ENCODE assay signal across 14 cellular contexts in the genomic region with DNA sequence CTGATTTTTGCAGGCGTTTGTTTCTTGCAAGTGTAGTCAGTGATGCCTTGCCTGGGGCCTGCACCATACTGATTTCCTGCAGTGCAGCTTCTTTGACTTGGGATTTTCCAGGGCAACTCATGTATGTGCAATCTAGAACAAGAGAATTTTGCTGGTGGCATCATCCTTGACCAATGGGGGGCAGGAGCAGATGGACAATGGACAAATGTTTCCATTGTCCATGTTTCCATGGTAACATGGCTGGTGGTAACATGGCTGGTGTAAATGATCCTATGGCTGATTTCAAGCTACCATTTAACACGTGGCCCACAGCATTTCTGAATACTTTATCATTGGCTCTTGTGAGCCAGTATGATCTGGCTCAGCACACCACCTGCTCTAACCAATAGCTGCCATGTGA.
DNase-seq lines count a peak whose midpoint lies in the region; ATAC-seq, FAIRE-seq and TF ChIP-seq lines count a peak whose summit lies in the region.
"Had no signal": no experiment of that assay in that cellular context is flagged by ENCODE, and none has a peak within 500 bp of the region (broad histone marks: within the 10 kb centered on the region; RNA-seq: fewer than 3 reads in every experiment).

No MANE protein-coding gene starts in this region.

- no TSS peak for BruUV-seq in A673 (replicated peaks; lab: Mats Ljungman, UMichigan)
- BruUV-seq in K562 (replicated peaks; lab: Mats Ljungman, UMichigan) = no TSS peak

- H3K27me3 ChIP-seq in A673 (replicated peaks; ENCODE audit: insufficient read depth, low read depth, low read length, poor library complexity) = no peaks in the 10 kb centered on the region
- peaks cover 3 to 10% of the 10 kb centered on the region in 2 experiments; a peak in 1 of 5 replicates for H3K27me3 ChIP-seq in K562 (ENCODE audit: control insufficient read depth in 2 of 2, insufficient read depth in 2 of 2, low read length in 2 of 2)

- no peaks in the 10 kb centered on the region for H3K79me2 ChIP-seq in K562 (ENCODE audit: control insufficient read depth, insufficient read depth, low read length)

- no peak for TF ChIP-seq CTCF in A673 (conservative IDR thresholded peaks at IDR 0.05; ENCODE audit: low read depth, low read length)
- no peak for TF ChIP-seq CTCF in K562 (IDR thresholded peaks at IDR 0.05 in 2 of 3, conservative IDR thresholded peaks at IDR 0.05 in 1 of 3; ENCODE audit: insufficient read depth in 2 of 3, low read depth in 1 of 3, low read length in 3 of 3)
- TF ChIP-seq CTCF in GM13976 (IDR thresholded peaks at IDR 0.05; ENCODE audit: borderline replicate concordance, control extremely low read depth, extremely low read depth, insufficient read depth, missing control alignments) = no peak

- no peak for TF ChIP-seq RAD21 in K562 (CRISPR knock-in tag; conservative IDR thresholded peaks at IDR 0.05 in 1 of 2, IDR thresholded peaks at IDR 0.05 in 1 of 2)

- TF ChIP-seq POLR2A in K562 (conservative IDR thresholded peaks at IDR 0.05) = no peak

- no peak for ATAC-seq in K562
- ATAC-seq: esophagus mucosa had no signal

- POLR2A ChIA-PET in A673 (lab: Charles Lee; ENCODE audit: low non-redundant PET) (no interaction called here), K562 (lab: Yijun Ruan, JAX) (interaction anchor here (0.8 kb wide), 1 partner anchor 9 kb away, joined by 5 read pairs; no protein-coding TSS in a partner anchor)

- in situ Hi-C loops in K562 (cut with MboI) = no loop called here
- in situ Hi-C loops in GM13976 (cut with MboI; ENCODE audit: low sequenced_read_pairs, unreplicated experiment) = no loop called here

- H3K9me1 ChIP-seq in K562 (ENCODE audit: control insufficient read depth, insufficient read depth, low read length) = no peaks in the 10 kb centered on the region

- no peak overlapping the region for H3K4me2 ChIP-seq in K562 (ENCODE audit: insufficient read depth, low read length)

- H4K20me1 ChIP-seq in K562 (replicated peaks; ENCODE audit: control insufficient read depth, insufficient read depth, low read length) = no peaks in the 10 kb centered on the region

- TF ChIP-seq EP300 in K562 (IDR thresholded peaks at IDR 0.05; ENCODE audit: low read length) = no peak

- H3K9me3 ChIP-seq in A673 (ENCODE audit: low read depth, low read length, poor library complexity, severe bottlenecking) (no peaks in the 10 kb centered on the region), K562 (replicated peaks; ENCODE audit: control insufficient read depth, insufficient read depth, low read depth, low read length) (no peaks in the 10 kb centered on the region)
- H3K9me3 ChIP-seq: prostate gland had no signal

- 0% methylated on average over 2 of the region's 2 CpGs for WGBS in K562 (ENCODE audit: insufficient coverage, low coverage, missing lambda C conversion rate)

- H3K4me1 ChIP-seq in A673 (ENCODE audit: insufficient read depth, low read length, poor library complexity, severe bottlenecking) = peaks cover 53% of the 10 kb centered on the region
- H3K4me1 ChIP-seq in K562 (replicated peaks in 1 of 2; ENCODE audit: control insufficient read depth in 2 of 2, insufficient read depth in 2 of 2, low read length in 2 of 2) = no peaks in the 10 kb centered on the region
- H3K4me1 ChIP-seq: prostate gland had no signal

- CTCF ChIA-PET in A673 (lab: Charles Lee) = no interaction called here
- CTCF ChIA-PET in K562 (lab: Yijun Ruan, JAX; ENCODE audit: low intra/inter-chr PET ratio) = no interaction called here

- DNase-seq in A673 (ENCODE audit: low spot score) = no peak
- peak; percentile 64 for DNase-seq in HT1080 (ENCODE audit: low read depth)
- DNase-seq in K562 (ENCODE audit: extremely low read depth in 1 of 4, low spot score in 3 of 4) = peak in 2 of 4 experiments; percentile 6 to 13
- peak; percentile 30 to 87 for DNase-seq in lung microvascular endothelial cell (ENCODE audit: low read depth in 2 of 2)
- DNase-seq in effector CD8-positive, alpha-beta T cell (lab: John Stamatoyannopoulos, UW) = no peak
- no peak for DNase-seq in NCI-H2171 (lab: John Stamatoyannopoulos, UW)
- no peak for DNase-seq in activated CD4-positive, alpha-beta T cell treated with anti-CD3 and anti-CD28 coated beads for 1 hour
- DNase-seq in GM13976 (ENCODE audit: low spot score) = no peak
- DNase-seq: activated naive CD4-positive, alpha-beta T cell; stimulated activated CD4-positive, alpha-beta T cell treated with anti-CD3 and anti-CD28 coated beads, Interleukin-1b, Interleukin-23, amount 100 ng/mL, for 48 hours had no signal

- H3K9ac ChIP-seq in K562 (ENCODE audit: insufficient read depth in 1 of 2, low read depth in 2 of 2, low read length in 2 of 2) = no peak overlapping the region

- no peak overlapping the region for H2AFZ ChIP-seq in K562 (ENCODE audit: low read depth, low read length)

- H3K27ac ChIP-seq in A673 (ENCODE audit: low read depth, low read length, poor library complexity, severe bottlenecking) (peak overlapping the region; percentile 3), K562 (ENCODE audit: extremely low read depth, low read depth, low read length) (no peak overlapping the region)
- H3K27ac ChIP-seq: prostate gland, RWPE1 had no signal

- no peak for FAIRE-seq in K562 (lab: Jason Lieb, UNC)
- FAIRE-seq: H1 had no signal

- intact Hi-C loops in A673 (cut with micrococcal nuclease; ENCODE audit: unreplicated experiment) = loop anchor here (10.0 kb wide), 1 partner anchor 161 kb away; a partner anchor contains a TSS
- intact Hi-C loops in K562 (cut with micrococcal nuclease) = no loop called here

- no peak overlapping the region for H3K4me3 ChIP-seq in A673 (ENCODE audit: low read depth, low read length, poor library complexity, severe bottlenecking)
- H3K4me3 ChIP-seq in K562 = no peak overlapping the region
- H3K4me3 ChIP-seq: prostate gland had no signal

- H3K36me3 ChIP-seq in A673 (ENCODE audit: insufficient read depth, low read length, poor library complexity, severe bottlenecking) (no peaks in the 10 kb centered on the region), K562 (ENCODE audit: control insufficient read depth, insufficient read depth, low read length) (no peaks in the 10 kb centered on the region)
- H3K36me3 ChIP-seq: prostate gland had no signal

TF ChIP-seq in K562, 482 proteins besides CTCF, POLR2A, EP300 and RAD21 (continues in another document):
- no peak for TF ChIP-seq EHMT2 (IDR thresholded peaks at IDR 0.05)
- TF ChIP-seq ZEB2 (IDR thresholded peaks at IDR 0.05) = no peak
- TF ChIP-seq RFX1 (IDR thresholded peaks at IDR 0.05) = peak; percentile 91
- TF ChIP-seq HLTF (IDR thresholded peaks at IDR 0.05) = no peak
- no peak for TF ChIP-seq MTA3 (IDR thresholded peaks at IDR 0.05; ENCODE audit: borderline replicate concordance)
- TF ChIP-seq, protein P1, sequence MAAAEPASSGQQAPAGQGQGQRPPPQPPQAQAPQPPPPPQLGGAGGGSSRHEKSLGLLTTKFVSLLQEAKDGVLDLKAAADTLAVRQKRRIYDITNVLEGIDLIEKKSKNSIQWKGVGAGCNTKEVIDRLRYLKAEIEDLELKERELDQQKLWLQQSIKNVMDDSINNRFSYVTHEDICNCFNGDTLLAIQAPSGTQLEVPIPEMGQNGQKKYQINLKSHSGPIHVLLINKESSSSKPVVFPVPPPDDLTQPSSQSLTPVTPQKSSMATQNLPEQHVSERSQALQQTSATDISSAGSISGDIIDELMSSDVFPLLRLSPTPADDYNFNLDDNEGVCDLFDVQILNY (CRISPR knock-in tag; IDR thresholded peaks at IDR 0.05) = no peak
- TF ChIP-seq, protein P2, sequence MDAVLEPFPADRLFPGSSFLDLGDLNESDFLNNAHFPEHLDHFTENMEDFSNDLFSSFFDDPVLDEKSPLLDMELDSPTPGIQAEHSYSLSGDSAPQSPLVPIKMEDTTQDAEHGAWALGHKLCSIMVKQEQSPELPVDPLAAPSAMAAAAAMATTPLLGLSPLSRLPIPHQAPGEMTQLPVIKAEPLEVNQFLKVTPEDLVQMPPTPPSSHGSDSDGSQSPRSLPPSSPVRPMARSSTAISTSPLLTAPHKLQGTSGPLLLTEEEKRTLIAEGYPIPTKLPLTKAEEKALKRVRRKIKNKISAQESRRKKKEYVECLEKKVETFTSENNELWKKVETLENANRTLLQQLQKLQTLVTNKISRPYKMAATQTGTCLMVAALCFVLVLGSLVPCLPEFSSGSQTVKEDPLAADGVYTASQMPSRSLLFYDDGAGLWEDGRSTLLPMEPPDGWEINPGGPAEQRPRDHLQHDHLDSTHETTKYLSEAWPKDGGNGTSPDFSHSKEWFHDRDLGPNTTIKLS (IDR thresholded peaks at IDR 0.05; ENCODE audit: borderline replicate concordance, low read depth) = no peak
- no peak for TF ChIP-seq MBD2 (IDR thresholded peaks at IDR 0.05; ENCODE audit: borderline replicate concordance, low read depth)
- no peak for TF ChIP-seq SIN3A (IDR thresholded peaks at IDR 0.05; ENCODE audit: borderline replicate concordance in 2 of 2, control insufficient read depth in 1 of 2, low read depth in 2 of 2, low read length in 2 of 2)
- TF ChIP-seq SOX6 (IDR thresholded peaks at IDR 0.05) = peak; percentile 74
- TF ChIP-seq ZNF175 (CRISPR knock-in tag; IDR thresholded peaks at IDR 0.05; ENCODE audit: low read depth) = no peak
- TF ChIP-seq SLC30A9 (CRISPR knock-in tag; IDR thresholded peaks at IDR 0.05) = no peak
- TF ChIP-seq, protein P3, sequence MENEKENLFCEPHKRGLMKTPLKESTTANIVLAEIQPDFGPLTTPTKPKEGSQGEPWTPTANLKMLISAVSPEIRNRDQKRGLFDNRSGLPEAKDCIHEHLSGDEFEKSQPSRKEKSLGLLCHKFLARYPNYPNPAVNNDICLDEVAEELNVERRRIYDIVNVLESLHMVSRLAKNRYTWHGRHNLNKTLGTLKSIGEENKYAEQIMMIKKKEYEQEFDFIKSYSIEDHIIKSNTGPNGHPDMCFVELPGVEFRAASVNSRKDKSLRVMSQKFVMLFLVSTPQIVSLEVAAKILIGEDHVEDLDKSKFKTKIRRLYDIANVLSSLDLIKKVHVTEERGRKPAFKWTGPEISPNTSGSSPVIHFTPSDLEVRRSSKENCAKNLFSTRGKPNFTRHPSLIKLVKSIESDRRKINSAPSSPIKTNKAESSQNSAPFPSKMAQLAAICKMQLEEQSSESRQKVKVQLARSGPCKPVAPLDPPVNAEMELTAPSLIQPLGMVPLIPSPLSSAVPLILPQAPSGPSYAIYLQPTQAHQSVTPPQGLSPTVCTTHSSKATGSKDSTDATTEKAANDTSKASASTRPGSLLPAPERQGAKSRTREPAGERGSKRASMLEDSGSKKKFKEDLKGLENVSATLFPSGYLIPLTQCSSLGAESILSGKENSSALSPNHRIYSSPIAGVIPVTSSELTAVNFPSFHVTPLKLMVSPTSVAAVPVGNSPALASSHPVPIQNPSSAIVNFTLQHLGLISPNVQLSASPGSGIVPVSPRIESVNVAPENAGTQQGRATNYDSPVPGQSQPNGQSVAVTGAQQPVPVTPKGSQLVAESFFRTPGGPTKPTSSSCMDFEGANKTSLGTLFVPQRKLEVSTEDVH (IDR thresholded peaks at IDR 0.05; ENCODE audit: low read depth, partially characterized antibody) = no peak
- no peak for TF ChIP-seq ZKSCAN1 (IDR thresholded peaks at IDR 0.05; ENCODE audit: low read depth, low read length)
- no peak for TF ChIP-seq ZNF23 (CRISPR knock-in tag; IDR thresholded peaks at IDR 0.05)
- TF ChIP-seq DACH1 (IDR thresholded peaks at IDR 0.05; ENCODE audit: partially characterized antibody) = no peak

Comparison
In these comparisons a context has a peak if more than half of its experiments do, and no peak if none do; other contexts are left out.
1. DNase-seq: peak in HT1080 (single experiment) and lung microvascular endothelial cell (2 of 2); none in A673 (single experiment), effector CD8-positive, alpha-beta T cell (single experiment), NCI-H2171 (single experiment), activated CD4-positive, alpha-beta T cell treated with anti-CD3 and anti-CD28 coated beads for 1 hour (single experiment) and GM13976 (single experiment).